31 cellular contexts compared by ENCODE assay signal in the genomic region with DNA sequence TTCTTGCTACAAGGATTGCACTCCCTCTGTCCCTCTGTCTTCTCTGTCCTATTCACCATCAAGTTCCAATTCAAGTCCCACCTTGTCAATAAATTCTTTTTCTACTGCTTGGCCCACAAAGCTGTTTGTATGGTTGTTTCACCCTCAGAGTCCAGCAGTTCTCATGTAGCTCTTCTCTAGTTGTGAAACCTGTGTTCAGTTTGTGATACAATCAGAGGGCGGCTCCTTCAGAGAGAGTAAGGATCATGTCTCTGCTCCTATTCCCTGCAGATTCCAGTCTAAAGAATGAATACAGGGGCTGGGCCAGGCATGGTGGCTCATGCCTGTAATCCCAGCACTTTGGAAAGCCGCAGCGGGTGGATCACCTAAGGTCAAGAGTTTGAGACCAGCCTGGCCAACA.
"Had no signal": no experiment of that assay in that cellular context is flagged by ENCODE, and none has a peak within 500 bp of the region (broad histone marks: within the 10 kb centered on the region; RNA-seq: fewer than 3 reads in every experiment).

No MANE protein-coding gene starts in this region.

- H3K27ac ChIP-seq: coronary artery, dorsolateral prefrontal cortex, heart right ventricle, lower lobe of right lung, right lobe of liver, thoracic aorta, upper lobe of left lung, vagina had no signal

- ATAC-seq: activated naive CD8-positive, alpha-beta T cell treated with anti-CD3 and anti-CD28 coated beads, Interleukin-2, amount 50 U/mL, for 24 hours; effector memory CD8-positive, alpha-beta T cell; heart right ventricle; left lobe of liver; lower lobe of right lung; mucosa of descending colon; natural killer cell treated with Interleukin-12 subunit alpha and Interleukin-12 subunit beta and Interleukin-15 and Interleukin-18, amount 100 ng/mL, for 72 hours; right lobe of liver; stimulated activated effector memory CD8-positive, alpha-beta T cell treated with anti-CD3 and anti-CD28 coated beads, Interleukin-12 subunit alpha, Interleukin-12 subunit beta, amount 100 ng/mL, for 72 hours; T-helper 17 cell had no signal

- H3K27ac Mint-ChIP-seq: activated CD4-positive, alpha-beta memory T cell treated with anti-CD3 and anti-CD28 coated beads for 36 hours; activated CD4-positive, alpha-beta T cell treated with anti-CD3 and anti-CD28 coated beads, Interleukin-2, amount 10 ng/mL, durations not matched to agents 24 days and 14 days; activated naive CD4-positive, alpha-beta T cell treated with anti-CD3 and anti-CD28 coated beads, Interleukin-2, amount 50 U/mL, for 24 hours; activated naive CD8-positive, alpha-beta T cell treated with anti-CD3 and anti-CD28 coated beads, Interleukin-2, amount 50 U/mL, for 24 hours; effector memory CD8-positive, alpha-beta T cell; natural killer cell treated with Interleukin-12 subunit alpha and Interleukin-12 subunit beta and Interleukin-15 and Interleukin-18, amount 100 ng/mL, for 72 hours; progenitor cell of endocrine pancreas; stimulated activated effector memory CD8-positive, alpha-beta T cell treated with anti-CD3 and anti-CD28 coated beads, Interleukin-12 subunit alpha, Interleukin-12 subunit beta, amount 100 ng/mL, for 72 hours; stimulated activated naive CD8-positive, alpha-beta T cell treated with anti-CD3 and anti-CD28 coated beads, Interleukin-15, Interleukin-2, amounts not matched to agents 100 ng/mL and 50 ng/mL, for 24 hours; T-helper 17 cell had no signal

- H3K36me3 Mint-ChIP-seq: activated CD4-positive, alpha-beta memory T cell treated with anti-CD3 and anti-CD28 coated beads for 36 hours; activated naive CD4-positive, alpha-beta T cell treated with anti-CD3 and anti-CD28 coated beads, Interleukin-2, amount 50 U/mL, for 24 hours; natural killer cell treated with Interleukin-12 subunit alpha and Interleukin-12 subunit beta and Interleukin-15 and Interleukin-18, amount 100 ng/mL, for 72 hours; stimulated activated effector memory CD8-positive, alpha-beta T cell treated with anti-CD3 and anti-CD28 coated beads, Interleukin-12 subunit alpha, Interleukin-12 subunit beta, amount 100 ng/mL, for 72 hours had no signal

- H3K4me1 Mint-ChIP-seq: activated CD4-positive, alpha-beta T cell treated with anti-CD3 and anti-CD28 coated beads, Interleukin-2, amount 10 ng/mL, durations not matched to agents 24 days and 14 days; activated naive CD4-positive, alpha-beta T cell treated with anti-CD3 and anti-CD28 coated beads, Interleukin-2, amount 50 U/mL, for 24 hours; activated naive CD8-positive, alpha-beta T cell treated with anti-CD3 and anti-CD28 coated beads, Interleukin-2, amount 50 U/mL, for 24 hours; stimulated activated effector memory CD8-positive, alpha-beta T cell treated with anti-CD3 and anti-CD28 coated beads, Interleukin-12 subunit alpha, Interleukin-12 subunit beta, amount 100 ng/mL, for 72 hours; T-helper 17 cell had no signal

- H3K36me3 ChIP-seq: heart right ventricle, lower lobe of right lung, right lobe of liver, thoracic aorta, upper lobe of left lung, vagina had no signal

- H3K9me3 ChIP-seq: heart right ventricle, lower lobe of right lung, mucosa of descending colon, right lobe of liver, thoracic aorta, upper lobe of left lung, vagina had no signal

- H3K4me3 ChIP-seq: coronary artery, dorsolateral prefrontal cortex, heart right ventricle, lower lobe of right lung, mucosa of descending colon, right lobe of liver, thoracic aorta, upper lobe of left lung, vagina had no signal

- DNase-seq: activated CD4-positive, alpha-beta memory T cell treated with anti-CD3 and anti-CD28 coated beads for 36 hours; activated CD4-positive, alpha-beta T cell treated with anti-CD3 and anti-CD28 coated beads, Interleukin-2, amount 10 ng/mL, durations not matched to agents 24 days and 14 days; activated CD4-positive, CD25-positive, alpha-beta regulatory T cell treated with anti-CD3 and anti-CD28 coated beads, Interleukin-2, amount 50 U/mL, for 72 hours; activated CD8-positive, alpha-beta memory T cell treated with anti-CD3 and anti-CD28 coated beads, Interleukin-2, amount 50 U/mL, for 4 hours; activated gamma-delta T cell; activated naive CD8-positive, alpha-beta T cell treated with anti-CD3 and anti-CD28 coated beads, Interleukin-2, amount 50 U/mL, for 24 hours; activated T-cell treated with anti-CD3 and anti-CD28 coated beads, Interleukin-2, amount 50 U/mL, for 1 hour; anterior cingulate cortex; dorsolateral prefrontal cortex; effector memory CD8-positive, alpha-beta T cell; foreskin melanocyte; heart right ventricle; kidney glomerular epithelial cell; lower lobe of right lung; mesendoderm; mucosa of descending colon; right lobe of liver; small intestine; stimulated activated CD4-positive, alpha-beta T cell treated with anti-CD3 and anti-CD28 coated beads, Interleukin-4, amount 100 ng/mL, for 24 hours; T-helper 17 cell; T1000; upper lobe of left lung had no signal

- H3K4me1 ChIP-seq: lower lobe of right lung, right lobe of liver, upper lobe of left lung, vagina had no signal

- H3K27me3 ChIP-seq: heart right ventricle, right lobe of liver, upper lobe of left lung, vagina had no signal

- H3K4me3 Mint-ChIP-seq: activated CD4-positive, alpha-beta memory T cell treated with anti-CD3 and anti-CD28 coated beads for 36 hours; activated CD4-positive, alpha-beta T cell treated with anti-CD3 and anti-CD28 coated beads, Interleukin-2, amount 10 ng/mL, durations not matched to agents 24 days and 14 days; activated naive CD4-positive, alpha-beta T cell treated with anti-CD3 and anti-CD28 coated beads, Interleukin-2, amount 50 U/mL, for 24 hours; activated naive CD8-positive, alpha-beta T cell treated with anti-CD3 and anti-CD28 coated beads, Interleukin-2, amount 50 U/mL, for 24 hours; effector memory CD8-positive, alpha-beta T cell; natural killer cell treated with Interleukin-12 subunit alpha and Interleukin-12 subunit beta and Interleukin-15 and Interleukin-18, amount 100 ng/mL, for 72 hours; stimulated activated effector memory CD8-positive, alpha-beta T cell treated with anti-CD3 and anti-CD28 coated beads, Interleukin-12 subunit alpha, Interleukin-12 subunit beta, amount 100 ng/mL, for 72 hours; stimulated activated naive CD8-positive, alpha-beta T cell treated with anti-CD3 and anti-CD28 coated beads, Interleukin-15, Interleukin-2, amounts not matched to agents 100 ng/mL and 50 ng/mL, for 24 hours; T-helper 17 cell had no signal

- H3K9me3 Mint-ChIP-seq: activated CD4-positive, alpha-beta memory T cell treated with anti-CD3 and anti-CD28 coated beads for 36 hours; activated CD4-positive, alpha-beta T cell treated with anti-CD3 and anti-CD28 coated beads, Interleukin-2, amount 10 ng/mL, durations not matched to agents 24 days and 14 days; activated naive CD4-positive, alpha-beta T cell treated with anti-CD3 and anti-CD28 coated beads, Interleukin-2, amount 50 U/mL, for 24 hours; activated naive CD8-positive, alpha-beta T cell treated with anti-CD3 and anti-CD28 coated beads, Interleukin-2, amount 50 U/mL, for 24 hours; effector memory CD8-positive, alpha-beta T cell; natural killer cell treated with Interleukin-12 subunit alpha and Interleukin-12 subunit beta and Interleukin-15 and Interleukin-18, amount 100 ng/mL, for 72 hours; stimulated activated effector memory CD8-positive, alpha-beta T cell treated with anti-CD3 and anti-CD28 coated beads, Interleukin-12 subunit alpha, Interleukin-12 subunit beta, amount 100 ng/mL, for 72 hours; stimulated activated naive CD8-positive, alpha-beta T cell treated with anti-CD3 and anti-CD28 coated beads, Interleukin-15, Interleukin-2, amounts not matched to agents 100 ng/mL and 50 ng/mL, for 24 hours had no signal

- FAIRE-seq: small intestine had no signal
